10 cellular contexts compared by ENCODE assay signal in the genomic region with DNA sequence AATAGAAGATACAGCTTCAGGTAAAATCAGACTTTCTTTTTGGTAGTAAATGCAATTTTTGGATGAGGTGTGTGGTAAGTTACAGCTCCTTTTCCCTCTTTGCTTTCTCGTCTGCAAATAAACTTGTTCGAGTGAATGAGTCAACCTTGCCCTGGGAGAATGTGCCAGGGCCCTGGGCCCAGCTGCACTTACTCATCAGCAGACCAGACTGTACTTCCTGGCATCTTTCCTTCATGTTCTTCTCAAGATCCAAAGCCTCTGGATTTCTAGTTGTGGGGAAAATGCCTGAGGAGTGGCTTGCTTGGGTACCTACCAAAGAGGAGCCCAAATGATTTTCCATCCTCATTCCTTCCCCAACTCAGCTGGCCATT. TPM values are rescaled to one million over a fixed set of nuclear protein-coding genes. Genes with fewer than 3 reads are reported as not detected.
A peak's percentile ranks its signal among the peaks of the same experiment; 100 is the strongest.
DNase-seq lines count a peak whose midpoint lies in the region; ATAC-seq and TF ChIP-seq lines count a peak whose summit lies in the region.
"Had no signal": no experiment of that assay in that cellular context is flagged by ENCODE, and none has a peak within 500 bp of the region (broad histone marks: within the 10 kb centered on the region; RNA-seq: fewer than 3 reads in every experiment).

No MANE protein-coding gene starts in this region.

- H3K9me3 Mint-ChIP-seq in activated naive CD8-positive, alpha-beta T cell treated with anti-CD3 and anti-CD28 coated beads for 36 hours = no peaks in the 10 kb centered on the region
- H3K9me3 Mint-ChIP-seq: activated CD8-positive, alpha-beta T cell treated with anti-CD3 and anti-CD28 coated beads for 36 hours had no signal

- DNase-seq in H4 (ENCODE audit: low spot score) (peak; percentile 45), ascending aorta (ENCODE audit: low spot score in 2 of 2) (peak; percentile 46 to 92), islet precursor cell (peak; percentile 84), stromal cell of bone marrow (ENCODE audit: low read depth) (peak; percentile 90), NCI-H2171 (lab: John Stamatoyannopoulos, UW) (no peak)
- DNase-seq in activated naive CD8-positive, alpha-beta T cell treated with anti-CD3 and anti-CD28 coated beads for 36 hours = no peak
- DNase-seq: activated CD8-positive, alpha-beta T cell treated with anti-CD3 and anti-CD28 coated beads for 36 hours; NCI-H510A had no signal

- H3K27me3 Mint-ChIP-seq in activated naive CD8-positive, alpha-beta T cell treated with anti-CD3 and anti-CD28 coated beads for 36 hours = peaks cover 10% of the 10 kb centered on the region

- H3K4me3 Mint-ChIP-seq in activated naive CD8-positive, alpha-beta T cell treated with anti-CD3 and anti-CD28 coated beads for 36 hours = no peak overlapping the region
- H3K4me3 Mint-ChIP-seq: activated CD8-positive, alpha-beta T cell treated with anti-CD3 and anti-CD28 coated beads for 36 hours had no signal

- H3K27ac ChIP-seq in ascending aorta = peak overlapping the region; percentile 47 to 88

- H3K36me3 ChIP-seq in ascending aorta = no peaks in the 10 kb centered on the region

- H3K27me3 ChIP-seq in ascending aorta = no peaks in the 10 kb centered on the region

- no peak overlapping the region for H3K4me3 ChIP-seq in ascending aorta

- H3K9me3 ChIP-seq in ascending aorta = no peaks in the 10 kb centered on the region

- H3K4me1 ChIP-seq in ascending aorta = peaks cover 28 to 40% of the 10 kb centered on the region in 2 donors

- H3K4me1 Mint-ChIP-seq in activated naive CD8-positive, alpha-beta T cell treated with anti-CD3 and anti-CD28 coated beads for 36 hours = no peaks in the 10 kb centered on the region

- intact Hi-C loops in ascending aorta (cut with DNase I) = loop anchor here (2.0 kb wide), 1 partner anchor 44 kb away; a partner anchor contains a TSS

- H3K36me3 Mint-ChIP-seq in activated naive CD8-positive, alpha-beta T cell treated with anti-CD3 and anti-CD28 coated beads for 36 hours = no peaks in the 10 kb centered on the region

- ATAC-seq in HG03571 (IDR thresholded peaks at IDR 0.05; ENCODE audit: unreplicated experiment) = no peak
- no peak for ATAC-seq in HG02798 (IDR thresholded peaks at IDR 0.05; ENCODE audit: poor library complexity, unreplicated experiment)
- ATAC-seq: activated CD8-positive, alpha-beta T cell treated with anti-CD3 and anti-CD28 coated beads for 36 hours had no signal

- no peak for TF ChIP-seq CTCF in ascending aorta (IDR thresholded peaks at IDR 0.05)

- no peak overlapping the region for H3K27ac Mint-ChIP-seq in activated naive CD8-positive, alpha-beta T cell treated with anti-CD3 and anti-CD28 coated beads for 36 hours
- H3K27ac Mint-ChIP-seq: activated CD8-positive, alpha-beta T cell treated with anti-CD3 and anti-CD28 coated beads for 36 hours had no signal

RNA-seq across cellular contexts. Expression of a gene that starts 5.4 kb away (rescaled TPM):
- not detected in 2 replicates for total RNA-seq in H4 (2014; rRNA removed; shearing (Covaris generic))
- total RNA-seq in ascending aorta = not detected
- total RNA-seq in activated naive CD8-positive, alpha-beta T cell treated with anti-CD3 and anti-CD28 coated beads for 36 hours = not detected
- total RNA-seq: activated CD8-positive, alpha-beta T cell treated with anti-CD3 and anti-CD28 coated beads for 36 hours had no signal

RNA-seq across cellular contexts. Expression of a gene that starts 44.2 kb away (rescaled TPM):
- 0.04 and 0.06 TPM in 2 replicates for total RNA-seq in H4 (2014; rRNA removed; shearing (Covaris generic))
- total RNA-seq in ascending aorta = 128 TPM
- total RNA-seq in activated naive CD8-positive, alpha-beta T cell treated with anti-CD3 and anti-CD28 coated beads for 36 hours = 1 to 10 TPM; 1.2 to 1.5 TPM

RNA-seq across cellular contexts. Expression of a gene that starts 50.8 kb away (rescaled TPM):
- 0.45 TPM in 1 of 2 replicates, not detected in the other for total RNA-seq in H4 (2014; rRNA removed; shearing (Covaris generic))
- not detected for total RNA-seq in ascending aorta
- 1 to 10 TPM; 1.9 to 2.6 TPM for total RNA-seq in activated naive CD8-positive, alpha-beta T cell treated with anti-CD3 and anti-CD28 coated beads for 36 hours

Comparison
In these comparisons a context has a peak if more than half of its experiments do, and no peak if none do; other contexts are left out.
1. DNase-seq: peak in H4 (single experiment), ascending aorta (2 of 2), islet precursor cell (single experiment) and stromal cell of bone marrow (single experiment); none in NCI-H2171 (single experiment) and activated naive CD8-positive, alpha-beta T cell treated with anti-CD3 and anti-CD28 coated beads for 36 hours (single experiment).
2. RNA of a gene that starts 44.2 kb away (total RNA-seq): 128 TPM in ascending aorta (single experiment); 1.2 to 1.5 TPM in activated naive CD8-positive, alpha-beta T cell treated with anti-CD3 and anti-CD28 coated beads for 36 hours and 0.04 to 0.06 TPM in H4; every median in the first group is over 10 times any median in the second.